In genomic region chr1:207801819-207802218, GRCh38 we compare ENCODE assay signal across 33 cellular contexts. TPM values are rescaled to one million over a fixed set of nuclear protein-coding genes. Genes with fewer than 3 reads are reported as not detected.
DNase-seq lines count a peak whose midpoint lies in the region; ATAC-seq, FAIRE-seq and TF ChIP-seq lines count a peak whose summit lies in the region.
"Had no signal": no experiment of that assay in that cellular context is flagged by ENCODE, and none has a peak within 500 bp of the region (broad histone marks: within the 10 kb centered on the region; RNA-seq: fewer than 3 reads in every experiment).

No MANE protein-coding gene starts in this region.

- H3K79me2 ChIP-seq in GM12878 (ENCODE audit: control insufficient read depth, insufficient read depth, low read length), result no peaks in the 10 kb centered on the region
- H3K79me2 ChIP-seq: parathyroid adenoma had no signal

- POLR2A ChIA-PET in activated CD4-positive, alpha-beta T cell treated with anti-CD3 and anti-CD28 coated beads for 36 hours (lab: Charles Lee), result no interaction called here
- POLR2A ChIA-PET in CD4-positive, alpha-beta T cell (lab: Charles Lee), result no interaction called here
- POLR2A ChIA-PET in GM12878 (lab: Charles Lee), result no interaction called here
- POLR2A ChIA-PET in naive thymus-derived CD8-positive, alpha-beta T cell (lab: Charles Lee), result interaction anchor here (1.1 kb wide), 1 partner anchor 66 kb away, joined by 3 read pairs; no protein-coding TSS in a partner anchor

- no TSS peak for BruUV-seq in GM12878 (replicated peaks; lab: Mats Ljungman, UMichigan)

- no peak overlapping the region for H3K27ac ChIP-seq in CD4-positive, alpha-beta T cell (ENCODE audit: low read depth, low read length)
- H3K27ac ChIP-seq in GM12878 (ENCODE audit: control insufficient read depth, insufficient read depth) (no peak overlapping the region), sigmoid colon (peak overlapping the region in 1 of 4 donors; percentile 8)
- H3K27ac ChIP-seq: body of pancreas, HL-60, KMS-11, parathyroid adenoma, SK-N-MC, thoracic aorta, uterus had no signal

- RAD21 ChIA-PET in GM12878 (lab: Charles Lee; ENCODE audit: unreplicated experiment), result no interaction called here

- H4K20me1 ChIP-seq in GM12878 (ENCODE audit: control insufficient read depth, insufficient read depth), result no peaks in the 10 kb centered on the region

- TF ChIP-seq POLR2A in GM12878 (IDR thresholded peaks at IDR 0.05; ENCODE audit: low read depth, low read length) (0 out of 2 replicates have a peak, but pooled peaks have one; percentile 47), sigmoid colon (IDR thresholded peaks at IDR 0.05) (no peak), GM12891 (IDR thresholded peaks at IDR 0.05; ENCODE audit: low read depth, low read length) (no peak)

- peaks cover 38% of the 10 kb centered on the region for H3K4me1 Mint-ChIP-seq in activated CD4-positive, alpha-beta T cell treated with anti-CD3 and anti-CD28 coated beads for 36 hours
- peaks cover 55% of the 10 kb centered on the region for H3K4me1 Mint-ChIP-seq in CD4-positive, alpha-beta T cell (ENCODE audit: low read depth)
- peaks cover 33 to 75% (median 57%) of the 10 kb centered on the region in 4 donors for H3K4me1 Mint-ChIP-seq in naive thymus-derived CD8-positive, alpha-beta T cell
- H3K4me1 Mint-ChIP-seq: neural crest cell had no signal

- TF ChIP-seq RAD21 in GM12878 (IDR thresholded peaks at IDR 0.05; ENCODE audit: insufficient read depth, low read depth, low read length), result no peak

- no peak for TF ChIP-seq CTCF in CD4-positive, alpha-beta T cell (IDR thresholded peaks at IDR 0.05)
- no peak for TF ChIP-seq CTCF in GM12878 (IDR thresholded peaks at IDR 0.05 in 2 of 3, conservative IDR thresholded peaks at IDR 0.05 in 1 of 3; ENCODE audit: control insufficient read depth in 2 of 3, extremely low read depth in 1 of 3, insufficient read depth in 1 of 3, low read depth in 3 of 3, low read length in 3 of 3)
- no peak for TF ChIP-seq CTCF in sigmoid colon (IDR thresholded peaks at IDR 0.05)

- no peaks in the 10 kb centered on the region for H3K9me3 ChIP-seq in CD4-positive, alpha-beta T cell (ENCODE audit: control insufficient read depth, low read length)
- H3K9me3 ChIP-seq in GM12878 (replicated peaks; ENCODE audit: control insufficient read depth, insufficient read depth, low read length) (no peaks in the 10 kb centered on the region), sigmoid colon (no peaks in the 10 kb centered on the region)
- H3K9me3 ChIP-seq: body of pancreas, thoracic aorta, uterus had no signal

- no peaks in the 10 kb centered on the region for H3K27me3 Mint-ChIP-seq in activated CD4-positive, alpha-beta T cell treated with anti-CD3 and anti-CD28 coated beads for 36 hours
- H3K27me3 Mint-ChIP-seq in CD4-positive, alpha-beta T cell, result no peaks in the 10 kb centered on the region
- no peaks in the 10 kb centered on the region for H3K27me3 Mint-ChIP-seq in naive thymus-derived CD8-positive, alpha-beta T cell
- H3K27me3 Mint-ChIP-seq: CD4-positive, CD25-positive, alpha-beta regulatory T cell; stimulated activated naive CD8-positive, alpha-beta T cell treated with anti-CD3 and anti-CD28 coated beads, Interleukin-15, Interleukin-2, amounts not matched to agents 100 ng/mL and 50 ng/mL, for 24 hours had no signal

- H3K4me2 ChIP-seq in GM12878 (ENCODE audit: control insufficient read depth, insufficient read depth), result no peak overlapping the region
- H3K4me2 ChIP-seq: KMS-11, smooth muscle cell had no signal

- peak overlapping the region; percentile 2 for H3K27ac Mint-ChIP-seq in activated CD4-positive, alpha-beta T cell treated with anti-CD3 and anti-CD28 coated beads for 36 hours
- peak overlapping the region; percentile 65 for H3K27ac Mint-ChIP-seq in CD4-positive, alpha-beta T cell
- peak overlapping the region in 9 of 10 donors; percentile 51 to 90 (median 58) for H3K27ac Mint-ChIP-seq in naive thymus-derived CD8-positive, alpha-beta T cell
- H3K27ac Mint-ChIP-seq: stimulated activated naive CD8-positive, alpha-beta T cell treated with anti-CD3 and anti-CD28 coated beads, Interleukin-15, Interleukin-2, amounts not matched to agents 100 ng/mL and 50 ng/mL, for 24 hours; T-helper 1 cell treated with Interleukin-12 subunit alpha and Interleukin-12 subunit beta and Interleukin-4 antibody, amounts not matched to agents 30 μg/mL and 1 μg/mL, for 36 hours had no signal

- intact Hi-C loops in activated CD4-positive, alpha-beta T cell treated with anti-CD3 and anti-CD28 coated beads for 36 hours (cut with DNase I, micrococcal nuclease), result no loop called here
- intact Hi-C loops in CD4-positive, alpha-beta T cell (cut with DNase I, micrococcal nuclease), result no loop called here
- intact Hi-C loops in GM12878 (cut with micrococcal nuclease; ENCODE audit: unreplicated experiment), result no loop called here
- intact Hi-C loops in sigmoid colon (cut with DNase I), result no loop called here

- no peak for DNase-seq in activated CD4-positive, alpha-beta T cell treated with anti-CD3 and anti-CD28 coated beads for 36 hours
- DNase-seq in activated CD4-positive, alpha-beta T cell treated with anti-CD3 and anti-CD28 coated beads for 1 hour, result no peak
- no peak for DNase-seq in CD4-positive, alpha-beta T cell
- DNase-seq in GM12878 (ENCODE audit: low read depth, low spot score) (no peak), DMS153 treated with DMSO at 0.1 percent for 48 hours (lab: John Stamatoyannopoulos, UW; ENCODE audit: unreplicated experiment) (no peak), sigmoid colon (no peak), GM12891 (ENCODE audit: insufficient read length, low spot score) (no peak)
- no peak for DNase-seq in naive thymus-derived CD8-positive, alpha-beta T cell
- DNase-seq: 8988T; activated CD4-positive, CD25-positive, alpha-beta regulatory T cell treated with anti-CD3 and anti-CD28 coated beads, Interleukin-2, amount 50 U/mL, for 72 hours; activated CD8-positive, alpha-beta memory T cell treated with anti-CD3 and anti-CD28 coated beads for 24 hours; activated naive CD4-positive, alpha-beta T cell; activated T-cell treated with anti-CD3 and anti-CD28 coated beads, Interleukin-2, amount 50 U/mL, for 1 hour; CD4-positive, CD25-positive, alpha-beta regulatory T cell; foreskin melanocyte; H7; kidney glomerular epithelial cell; NCI-H1436; NCI-H2081; NCI-H526 treated with DMSO at 0.1 percent for 48 hours; PC-3; uterus had no signal

- H3K4me3 ChIP-seq in GM12878, result no peak overlapping the region
- H3K4me3 ChIP-seq in sigmoid colon, result no peak overlapping the region
- H3K4me3 ChIP-seq: body of pancreas, SK-N-MC, smooth muscle cell, thoracic aorta, uterus had no signal

- H3K4me1 ChIP-seq in GM12878 (ENCODE audit: control insufficient read depth, insufficient read depth, low read length), result peaks cover 15% of the 10 kb centered on the region
- peaks cover 0 to 44% (median 26%) of the 10 kb centered on the region in 4 donors for H3K4me1 ChIP-seq in sigmoid colon

- ATAC-seq in activated CD4-positive, alpha-beta T cell treated with anti-CD3 and anti-CD28 coated beads for 36 hours, result no peak
- no peak for ATAC-seq in CD4-positive, alpha-beta T cell (ENCODE audit: poor library complexity)
- ATAC-seq in GM12878, result no peak
- no peak for ATAC-seq in naive thymus-derived CD8-positive, alpha-beta T cell
- ATAC-seq: body of pancreas, PC-3 had no signal

- no peak overlapping the region for H2AFZ ChIP-seq in GM12878 (ENCODE audit: control insufficient read depth, low read depth, low read length)
- H2AFZ ChIP-seq: parathyroid adenoma had no signal

- H3K36me3 Mint-ChIP-seq in activated CD4-positive, alpha-beta T cell treated with anti-CD3 and anti-CD28 coated beads for 36 hours (ENCODE audit: low read depth), result peaks cover 24% of the 10 kb centered on the region
- H3K36me3 Mint-ChIP-seq in CD4-positive, alpha-beta T cell (ENCODE audit: low read depth), result peaks cover 76% of the 10 kb centered on the region
- H3K36me3 Mint-ChIP-seq in naive thymus-derived CD8-positive, alpha-beta T cell, result peaks cover 0 to 60% (median 8%) of the 10 kb centered on the region in 3 donors

- no peak overlapping the region for H3K4me3 Mint-ChIP-seq in activated CD4-positive, alpha-beta T cell treated with anti-CD3 and anti-CD28 coated beads for 36 hours
- no peak overlapping the region for H3K4me3 Mint-ChIP-seq in CD4-positive, alpha-beta T cell
- H3K4me3 Mint-ChIP-seq in naive thymus-derived CD8-positive, alpha-beta T cell, result no peak overlapping the region
- H3K4me3 Mint-ChIP-seq: neural crest cell; stimulated activated naive CD8-positive, alpha-beta T cell treated with anti-CD3 and anti-CD28 coated beads, Interleukin-15, Interleukin-2, amounts not matched to agents 100 ng/mL and 50 ng/mL, for 24 hours; T-helper 1 cell treated with Interleukin-12 subunit alpha and Interleukin-12 subunit beta and Interleukin-4 antibody, amounts not matched to agents 30 μg/mL and 1 μg/mL, for 36 hours had no signal

- H3K36me3 ChIP-seq in GM12878 (ENCODE audit: control insufficient read depth in 2 of 2, insufficient read depth in 2 of 2, low read length in 1 of 2) (peaks cover 15 to 21% of the 10 kb centered on the region in 2 experiments), sigmoid colon (peaks cover 30 to 67% (median 56%) of the 10 kb centered on the region in 4 donors)
- H3K36me3 ChIP-seq: uterus had no signal

- CTCF ChIA-PET in activated CD4-positive, alpha-beta T cell treated with anti-CD3 and anti-CD28 coated beads for 36 hours (lab: Charles Lee), result no interaction called here
- CTCF ChIA-PET in CD4-positive, alpha-beta T cell (lab: Charles Lee), result interaction anchor here (0.8 to 1.2 kb wide), 2 partner anchors 67 to 83 kb away, joined by 3 read pairs; no protein-coding TSS in a partner anchor
- CTCF ChIA-PET in GM12878 (lab: Yijun Ruan, JAX), result interaction anchor here (1.6 kb wide), 1 partner anchor 83 kb away, joined by 3 read pairs; no protein-coding TSS in a partner anchor

- SMC1A ChIA-PET in GM12878 (lab: Charles Lee; ENCODE audit: uncharacterized antibody, unreplicated experiment), result no interaction called here

- no peaks in the 10 kb centered on the region for H3K9me3 Mint-ChIP-seq in activated CD4-positive, alpha-beta T cell treated with anti-CD3 and anti-CD28 coated beads for 36 hours (ENCODE audit: low read depth)
- H3K9me3 Mint-ChIP-seq in CD4-positive, alpha-beta T cell, result no peaks in the 10 kb centered on the region
- no peaks in the 10 kb centered on the region for H3K9me3 Mint-ChIP-seq in naive thymus-derived CD8-positive, alpha-beta T cell
- H3K9me3 Mint-ChIP-seq: neural crest cell; stimulated activated naive CD8-positive, alpha-beta T cell treated with anti-CD3 and anti-CD28 coated beads, Interleukin-15, Interleukin-2, amounts not matched to agents 100 ng/mL and 50 ng/mL, for 24 hours; T-helper 1 cell treated with Interleukin-12 subunit alpha and Interleukin-12 subunit beta and Interleukin-4 antibody, amounts not matched to agents 30 μg/mL and 1 μg/mL, for 36 hours had no signal

- H3K27me3 ChIP-seq in CD4-positive, alpha-beta T cell (ENCODE audit: control insufficient read depth, insufficient read depth, low read length), result no peaks in the 10 kb centered on the region
- no peaks in the 10 kb centered on the region for H3K27me3 ChIP-seq in GM12878 (replicated peaks in 1 of 2; ENCODE audit: control insufficient read depth in 2 of 2, insufficient read depth in 2 of 2, low read length in 1 of 2)
- no peaks in the 10 kb centered on the region for H3K27me3 ChIP-seq in sigmoid colon
- H3K27me3 ChIP-seq: body of pancreas, uterus had no signal

- no peak overlapping the region for H3K9ac ChIP-seq in GM12878 (ENCODE audit: control insufficient read depth, insufficient read depth, low read length)
- H3K9ac ChIP-seq: KMS-11, parathyroid adenoma had no signal

- FAIRE-seq in GM12878 (lab: Jason Lieb, UNC), result no peak
- no peak for FAIRE-seq in GM12891 (lab: Jason Lieb, UNC)
- FAIRE-seq: endometrium had no signal

- in situ Hi-C loops in GM12878 (cut with MboI), result no loop called here

- WGBS in GM12878 (ENCODE audit: insufficient coverage, insufficient replicate concordance, low lambda C conversion rate, missing lambda C conversion rate), result 86% methylated on average over 12 of the region's 12 CpGs
- 85 to 88% methylated on average over 12 of the region's 12 CpGs for WGBS in sigmoid colon, 2 donors

- TF ChIP-seq EP300 in GM12878 (IDR thresholded peaks at IDR 0.05; ENCODE audit: borderline replicate concordance in 1 of 2, control insufficient read depth in 1 of 2, low read depth in 2 of 2, low read length in 2 of 2) (no peak), sigmoid colon (IDR thresholded peaks at IDR 0.05) (no peak)

RNA-seq across cellular contexts. Expression of gene CD46, which starts 50.0 kb away (rescaled TPM):
- 10 to 100 TPM; 92.2 to 92.7 TPM for total RNA-seq in activated CD4-positive, alpha-beta T cell treated with anti-CD3 and anti-CD28 coated beads for 36 hours
- 100 to 1,000 TPM; 111 to 115 TPM for total RNA-seq in CD4-positive, alpha-beta T cell
- 420 and 469 TPM in 2 replicates for total RNA-seq in GM12878 (2013; cell fraction: nucleolus; rRNA removed)
- total RNA-seq in GM12878 (2014; rRNA removed) (73.1 and 98.0 TPM in 2 replicates), GM12878 (2014; rRNA removed; fragmentation: Illumina TruSeq; extraction: Trizol) (67.7 and 79.7 TPM in 2 replicates), GM12878 (2021) (67.6 and 79.0 TPM in 2 replicates), sigmoid colon (100 to 1,000 TPM; 104 to 143 (median 113) TPM)
- polyA plus RNA-seq in GM12878 (2011; ENCODE audit: low read depth), result 42.7 TPM
- polyA plus RNA-seq in GM12878 (2011; rRNA removed) (198 and 326 TPM in 2 replicates), GM12878 (2014; fragmentation: Illumina TruSeq; extraction: Trizol) (96.3 and 157 TPM in 2 replicates), GM12878 (2014; fragmentation: Nextera tagmentation; extraction: Ambion mirVana) (10 to 100 TPM; 61.1 to 62.7 TPM), GM12878 (2014; rRNA removed) (55.5 and 85.8 TPM in 2 replicates), GM12878 (2016; fragmentation: Nextera tagmentation; extraction: Ambion mirVana) (10 to 100 TPM; 83.9 to 88.2 TPM), sigmoid colon (10 to 100 TPM; 18.6 to 94.9 (median 34.2) TPM)
- polyA plus RNA-seq in GM12878 (2011; cell fraction: cytosol; rRNA removed), result 40.3 and 44.4 TPM in 2 replicates
- polyA plus RNA-seq in GM12878 (2011; cell fraction: nucleus; rRNA removed), result 274 and 367 TPM in 2 replicates
- polyA plus RNA-seq in GM12878 (2012), result 59.8 and 83.3 TPM in 2 replicates
- polyA minus RNA-seq in GM12878 (2011; rRNA and poly(A)+ RNA removed), result 45.0 and 60.1 TPM in 2 replicates
- polyA minus RNA-seq in GM12878 (2011; cell fraction: cytosol; rRNA and poly(A)+ RNA removed), result 30.5 and 41.0 TPM in 2 replicates
- polyA minus RNA-seq in GM12878 (2011; cell fraction: nucleus; rRNA and poly(A)+ RNA removed), result 85.2 and 95.7 TPM in 2 replicates
- total RNA-seq in naive thymus-derived CD8-positive, alpha-beta T cell, result 100 to 1,000 TPM; 225 to 234 TPM
- 100 to 1,000 TPM; 112 to 137 (median 123) TPM for polyA plus RNA-seq in naive thymus-derived CD8-positive, alpha-beta T cell
- 43.4 TPM for polyA plus RNA-seq in GM12891 (2012; ENCODE audit: low read depth, missing spikeins)

Comparison
In these comparisons a context has a peak if more than half of its experiments do, and no peak if none do; other contexts are left out.
1. H3K27ac Mint-ChIP-seq: peak in every context shown above with its lines; median percentile 65 in CD4-positive, alpha-beta T cell; 58 in naive thymus-derived CD8-positive, alpha-beta T cell; 2 in activated CD4-positive, alpha-beta T cell treated with anti-CD3 and anti-CD28 coated beads for 36 hours.